10 cellular contexts compared by ENCODE assay signal in the genomic region with DNA sequence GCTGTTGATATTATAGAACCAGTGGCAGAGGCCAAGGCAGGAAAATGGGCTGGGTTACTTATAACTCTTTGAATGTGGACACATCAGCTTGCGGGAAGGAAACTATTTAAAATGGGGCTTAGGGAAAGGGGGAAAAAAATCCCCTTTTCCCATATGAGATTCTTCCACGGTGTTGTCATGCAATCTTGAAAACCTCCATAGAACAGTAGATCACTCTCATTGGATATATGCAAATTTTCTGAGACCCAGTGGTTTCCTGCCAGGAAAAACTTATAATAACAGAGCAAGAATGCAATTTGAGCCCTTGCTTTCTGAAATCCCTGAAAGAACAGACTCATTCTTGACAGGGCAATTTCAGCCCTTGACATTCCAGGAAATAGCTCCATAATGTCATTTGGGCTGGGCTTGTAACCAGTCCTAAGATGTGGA. TPM values are rescaled to one million over a fixed set of nuclear protein-coding genes. Genes with fewer than 3 reads are reported as not detected.
A peak's percentile ranks its signal among the peaks of the same experiment; 100 is the strongest.
DNase-seq lines count a peak whose midpoint lies in the region; ATAC-seq lines count a peak whose summit lies in the region.
"Had no signal": no experiment of that assay in that cellular context is flagged by ENCODE, and none has a peak within 500 bp of the region (broad histone marks: within the 10 kb centered on the region; RNA-seq: fewer than 3 reads in every experiment).

No MANE protein-coding gene starts in this region.

- no peak overlapping the region for H2AK5ac ChIP-seq in mesenchymal stem cell (ENCODE audit: low read length, severe bottlenecking)

- H4K91ac ChIP-seq in mesenchymal stem cell (ENCODE audit: low read length), result no peak overlapping the region

- WGBS in mesenchymal stem cell, result 0% methylated on average over 2 of the region's 2 CpGs

- DNase-seq in stimulated activated naive CD8-positive, alpha-beta T cell treated with anti-CD3 and anti-CD28 coated beads, Interleukin-15, amount 100 ng/mL, for 72 hours, result no peak
- peak; percentile 95 for DNase-seq in dermis blood vessel endothelial cell
- DNase-seq in mesenchymal stem cell, result peak; percentile 99
- DNase-seq in ecto neural progenitor cell (ENCODE audit: low spot score), result no peak
- no peak for DNase-seq in SKM-1 treated with dmso at 0.1 percent for 144 hours (lab: John Stamatoyannopoulos, UW; ENCODE audit: unreplicated experiment)
- DNase-seq: CD4-positive, CD25-positive, alpha-beta regulatory T cell; effector CD8-positive, alpha-beta T cell had no signal

- H3K4me3 ChIP-seq in mesenchymal stem cell (ENCODE audit: insufficient read depth in 1 of 2, low read depth in 1 of 2, low read length in 2 of 2), result no peak overlapping the region

- H2BK120ac ChIP-seq in mesenchymal stem cell (ENCODE audit: low read depth, low read length), result no peak overlapping the region

- peak overlapping the region; percentile 32 for H3K4me2 ChIP-seq in mesenchymal stem cell (ENCODE audit: low read length, poor library complexity, severe bottlenecking)

- H3K36me3 ChIP-seq in mesenchymal stem cell (ENCODE audit: control insufficient read depth in 1 of 2, insufficient read depth in 2 of 2, low read depth in 1 of 2, low read length in 2 of 2), result no peaks in the 10 kb centered on the region

- no peak overlapping the region for H3K18ac ChIP-seq in mesenchymal stem cell (ENCODE audit: low read depth in 1 of 2, low read length in 2 of 2)

- H4K8ac ChIP-seq in mesenchymal stem cell (ENCODE audit: low read length), result no peak overlapping the region

- H3K9ac ChIP-seq in mesenchymal stem cell (ENCODE audit: low read length), result peak overlapping the region; percentile 69

- no peaks in the 10 kb centered on the region for H3K36me3 Mint-ChIP-seq in stimulated activated naive CD8-positive, alpha-beta T cell treated with anti-CD3 and anti-CD28 coated beads, Interleukin-15, Interleukin-2, amounts not matched to agents 100 ng/mL and 50 ng/mL, for 24 hours (ENCODE audit: low read depth)
- H3K36me3 Mint-ChIP-seq: CD4-positive, CD25-positive, alpha-beta regulatory T cell had no signal

- H3K27ac Mint-ChIP-seq in stimulated activated naive CD8-positive, alpha-beta T cell treated with anti-CD3 and anti-CD28 coated beads, Interleukin-15, Interleukin-2, amounts not matched to agents 100 ng/mL and 50 ng/mL, for 24 hours, result peak overlapping the region; percentile 38
- H3K27ac Mint-ChIP-seq in stimulated activated naive CD8-positive, alpha-beta T cell treated with anti-CD3 and anti-CD28 coated beads, Interleukin-15, amount 100 ng/mL, for 72 hours, result no peak overlapping the region
- H3K27ac Mint-ChIP-seq: CD4-positive, CD25-positive, alpha-beta regulatory T cell had no signal

- peaks cover 13% of the 10 kb centered on the region for H3K4me1 ChIP-seq in mesenchymal stem cell (ENCODE audit: control insufficient read depth, insufficient read depth, low read depth, low read length)

- H2BK5ac ChIP-seq in mesenchymal stem cell (ENCODE audit: low read depth, low read length, poor library complexity, severe bottlenecking), result peak overlapping the region; percentile 98

- H3K27me3 ChIP-seq in mesenchymal stem cell (ENCODE audit: control insufficient read depth in 1 of 2, insufficient read depth in 1 of 2, low read length in 2 of 2), result no peaks in the 10 kb centered on the region

- no peak for ATAC-seq in stimulated activated naive CD8-positive, alpha-beta T cell treated with anti-CD3 and anti-CD28 coated beads, Interleukin-15, amount 100 ng/mL, for 72 hours
- ATAC-seq in GM19324 (IDR thresholded peaks at IDR 0.05; ENCODE audit: low FRiP score, unreplicated experiment), result no peak
- ATAC-seq in GM18520 (IDR thresholded peaks at IDR 0.05; ENCODE audit: unreplicated experiment), result no peak

- H3K14ac ChIP-seq in mesenchymal stem cell (ENCODE audit: low read length in 2 of 2), result no peak overlapping the region

- no peak overlapping the region for H2BK15ac ChIP-seq in mesenchymal stem cell (ENCODE audit: low read depth, poor library complexity, severe bottlenecking)

- peak overlapping the region; percentile 99 for H3K27ac ChIP-seq in mesenchymal stem cell (ENCODE audit: low read length, poor library complexity, severe bottlenecking)

- H2AFZ ChIP-seq in mesenchymal stem cell (ENCODE audit: low read depth, low read length), result no peak overlapping the region

- no peaks in the 10 kb centered on the region for H3K9me3 Mint-ChIP-seq in stimulated activated naive CD8-positive, alpha-beta T cell treated with anti-CD3 and anti-CD28 coated beads, Interleukin-15, Interleukin-2, amounts not matched to agents 100 ng/mL and 50 ng/mL, for 24 hours
- no peaks in the 10 kb centered on the region for H3K9me3 Mint-ChIP-seq in stimulated activated naive CD8-positive, alpha-beta T cell treated with anti-CD3 and anti-CD28 coated beads, Interleukin-15, amount 100 ng/mL, for 72 hours
- H3K9me3 Mint-ChIP-seq: CD4-positive, CD25-positive, alpha-beta regulatory T cell had no signal

- no peaks in the 10 kb centered on the region for H3K79me1 ChIP-seq in mesenchymal stem cell (replicated peaks; ENCODE audit: low read length, poor library complexity, severe bottlenecking)

- no peak overlapping the region for H3K4ac ChIP-seq in mesenchymal stem cell (ENCODE audit: low read depth in 1 of 2, low read length in 2 of 2)

- H3K9me3 ChIP-seq in mesenchymal stem cell (ENCODE audit: control insufficient read depth, low read length), result no peaks in the 10 kb centered on the region

- no peak overlapping the region for H3K23ac ChIP-seq in mesenchymal stem cell (ENCODE audit: low read length in 2 of 2)

- H2BK12ac ChIP-seq in mesenchymal stem cell (ENCODE audit: low read length in 2 of 2), result no peak overlapping the region

- H3K4me3 Mint-ChIP-seq in stimulated activated naive CD8-positive, alpha-beta T cell treated with anti-CD3 and anti-CD28 coated beads, Interleukin-15, Interleukin-2, amounts not matched to agents 100 ng/mL and 50 ng/mL, for 24 hours, result no peak overlapping the region
- H3K4me3 Mint-ChIP-seq in stimulated activated naive CD8-positive, alpha-beta T cell treated with anti-CD3 and anti-CD28 coated beads, Interleukin-15, amount 100 ng/mL, for 72 hours, result no peak overlapping the region
- H3K4me3 Mint-ChIP-seq: CD4-positive, CD25-positive, alpha-beta regulatory T cell had no signal

- H3K27me3 Mint-ChIP-seq in stimulated activated naive CD8-positive, alpha-beta T cell treated with anti-CD3 and anti-CD28 coated beads, Interleukin-15, Interleukin-2, amounts not matched to agents 100 ng/mL and 50 ng/mL, for 24 hours, result peaks cover 12% of the 10 kb centered on the region
- peaks cover 16% of the 10 kb centered on the region for H3K27me3 Mint-ChIP-seq in stimulated activated naive CD8-positive, alpha-beta T cell treated with anti-CD3 and anti-CD28 coated beads, Interleukin-15, amount 100 ng/mL, for 72 hours

- H3K4me1 Mint-ChIP-seq in stimulated activated naive CD8-positive, alpha-beta T cell treated with anti-CD3 and anti-CD28 coated beads, Interleukin-15, Interleukin-2, amounts not matched to agents 100 ng/mL and 50 ng/mL, for 24 hours (ENCODE audit: low read depth), result peaks cover 33% of the 10 kb centered on the region
- H3K4me1 Mint-ChIP-seq in stimulated activated naive CD8-positive, alpha-beta T cell treated with anti-CD3 and anti-CD28 coated beads, Interleukin-15, amount 100 ng/mL, for 72 hours, result peaks cover 22% of the 10 kb centered on the region
- H3K4me1 Mint-ChIP-seq: CD4-positive, CD25-positive, alpha-beta regulatory T cell had no signal

RNA-seq across cellular contexts. Expression of gene TMEM212, which starts 31.1 kb away (rescaled TPM):
- total RNA-seq in dermis blood vessel endothelial cell, result not detected in 2 replicates
- 0.06 TPM for polyA plus RNA-seq in mesenchymal stem cell (2013, experiment 1 of 2)
- polyA plus RNA-seq in mesenchymal stem cell (2013, experiment 2 of 2), result not detected
- total RNA-seq: CD4-positive, CD25-positive, alpha-beta regulatory T cell had no signal
- polyA plus RNA-seq: CD4-positive, CD25-positive, alpha-beta regulatory T cell had no signal

Comparison
In these comparisons a context has a peak if more than half of its experiments do, and no peak if none do; other contexts are left out.
1. DNase-seq: peak in dermis blood vessel endothelial cell (single experiment) and mesenchymal stem cell (single experiment); none in stimulated activated naive CD8-positive, alpha-beta T cell treated with anti-CD3 and anti-CD28 coated beads, Interleukin-15, amount 100 ng/mL, for 72 hours (0 of 2), ecto neural progenitor cell (single experiment) and SKM-1 treated with dmso at 0.1 percent for 144 hours (single experiment).